ENCODE assay signal across 20 cellular contexts in genomic region chr12:54937376-54937775, GRCh38. TPM values are rescaled to one million over a fixed set of nuclear protein-coding genes. Genes with fewer than 3 reads are reported as not detected.
DNase-seq lines count a peak whose midpoint lies in the region; ATAC-seq, FAIRE-seq and TF ChIP-seq lines count a peak whose summit lies in the region.
"Had no signal": no experiment of that assay in that cellular context is flagged by ENCODE, and none has a peak within 500 bp of the region (broad histone marks: within the 10 kb centered on the region; RNA-seq: fewer than 3 reads in every experiment).

No MANE protein-coding gene starts in this region.

- H3K27ac ChIP-seq in CD4-positive, alpha-beta memory T cell (ENCODE audit: low read depth, low read length): no peak overlapping the region
- H3K27ac ChIP-seq in caudate nucleus (ENCODE audit: low read depth, low read length): peak overlapping the region; percentile 45
- H3K27ac ChIP-seq: SK-N-MC had no signal

- no peak overlapping the region for H3K4me3 Mint-ChIP-seq in CD4-positive, alpha-beta memory T cell
- H3K4me3 Mint-ChIP-seq: B cell; CD4-positive, CD25-positive, alpha-beta regulatory T cell; H9 had no signal

- intact Hi-C loops in CD4-positive, alpha-beta memory T cell (cut with micrococcal nuclease): no loop called here

- CTCF ChIA-PET in CD4-positive, alpha-beta memory T cell (lab: Charles Lee; ENCODE audit: partially characterized antibody): interaction anchor here (0.9 to 4.4 kb wide), 8 partner anchors 10 to 187 kb away, joined by 3 to 32 read pairs (median 12); partner anchors contain the start of gene MUCL1

- peaks cover 17 to 23% of the 10 kb centered on the region in 2 donors for H3K36me3 Mint-ChIP-seq in CD4-positive, alpha-beta memory T cell

- peak; percentile 45 for FAIRE-seq in GM12891 (lab: Jason Lieb, UNC)

- no peaks in the 10 kb centered on the region for H3K9me3 Mint-ChIP-seq in CD4-positive, alpha-beta memory T cell
- H3K9me3 Mint-ChIP-seq: CD4-positive, CD25-positive, alpha-beta regulatory T cell; H9 had no signal

- H3K4me1 ChIP-seq in CD4-positive, alpha-beta memory T cell (ENCODE audit: insufficient read depth, low read length): peaks cover 43% of the 10 kb centered on the region

- H3K36me3 ChIP-seq in CD4-positive, alpha-beta memory T cell (ENCODE audit: insufficient read depth, low read length): no peaks in the 10 kb centered on the region

- POLR2A ChIA-PET in CD4-positive, alpha-beta memory T cell (lab: Charles Lee; ENCODE audit: partially characterized antibody): interaction anchor here (6.4 kb wide), 1 partner anchor 46 kb away, joined by 50 read pairs; the partner anchor contains the start of gene TESPA1

- H3K4me1 Mint-ChIP-seq in CD4-positive, alpha-beta memory T cell: peaks cover 31 to 48% (median 38%) of the 10 kb centered on the region in 4 donors

- peak overlapping the region in 4 of 7 donors; percentile 32 to 84 (median 72) for H3K27ac Mint-ChIP-seq in CD4-positive, alpha-beta memory T cell
- H3K27ac Mint-ChIP-seq: B cell, H9 had no signal

- TF ChIP-seq POLR2A in GM12891 (IDR thresholded peaks at IDR 0.05; ENCODE audit: low read depth, low read length): no peak

- H3K27me3 ChIP-seq in CD4-positive, alpha-beta memory T cell (ENCODE audit: insufficient read depth, low read length): no peaks in the 10 kb centered on the region

- H3K9me3 ChIP-seq in CD4-positive, alpha-beta memory T cell (ENCODE audit: control insufficient read depth in 1 of 2, low read length in 2 of 2): no peaks in the 10 kb centered on the region

- ATAC-seq in HG03432 (IDR thresholded peaks at IDR 0.05; ENCODE audit: unreplicated experiment): no peak
- ATAC-seq: Panc1, Right ventricle myocardium inferior had no signal

- no peak overlapping the region for H3K4me3 ChIP-seq in CD4-positive, alpha-beta memory T cell (ENCODE audit: low read length in 2 of 2)
- H3K4me3 ChIP-seq: SK-N-MC had no signal

- no peak for DNase-seq in CD4-positive, alpha-beta memory T cell
- DNase-seq in GM12891 (ENCODE audit: insufficient read length, low spot score) (no peak), caudate nucleus (lab: John Stamatoyannopoulos, UW) (peak in 10 of 61 donors; percentile 10 to 63 (median 18)), kidney tubule cell (ENCODE audit: low spot score) (peak; percentile 2), SIG-M5 treated with dmso at 0.1 percent for 504 hours (lab: John Stamatoyannopoulos, UW; ENCODE audit: unreplicated experiment) (no peak), NCI-H1436 treated with DMSO at 0.1 percent for 48 hours (lab: John Stamatoyannopoulos, UW) (no peak)
- DNase-seq: CD4-positive, CD25-positive, alpha-beta regulatory T cell; H9; Kasumi-1; NCI-H1105; NCI-H2029 treated with DMSO at 0.1 percent for 48 hours; NCI-H2171 treated with DMSO at 0.1 percent for 48 hours; NCI-H774 had no signal

- no peaks in the 10 kb centered on the region for H3K27me3 Mint-ChIP-seq in CD4-positive, alpha-beta memory T cell
- H3K27me3 Mint-ChIP-seq: B cell; CD4-positive, CD25-positive, alpha-beta regulatory T cell had no signal

TF ChIP-seq in GM12891, 5 proteins besides CTCF, POLR2A, EP300 and RAD21:
- TF ChIP-seq SPI1 (IDR thresholded peaks at IDR 0.05; ENCODE audit: low read depth, low read length) (no peak), PAX5 (IDR thresholded peaks at IDR 0.05; ENCODE audit: insufficient read depth, low read length, severe bottlenecking) (no peak), POU2F2 (IDR thresholded peaks at IDR 0.05; ENCODE audit: low read depth, low read length) (no peak), POLR2AphosphoS5 (IDR thresholded peaks at IDR 0.05; ENCODE audit: low read depth, low read length) (no peak), TAF1 (IDR thresholded peaks at IDR 0.05; ENCODE audit: low read depth, low read length) (no peak)

RNA-seq across cellular contexts. Expression of gene TESPA1, which starts 47.2 kb away (rescaled TPM):
- total RNA-seq in CD4-positive, alpha-beta memory T cell: 100 to 1,000 TPM; 269 to 287 TPM
- 100 to 1,000 TPM; 105 to 216 TPM for polyA plus RNA-seq in CD4-positive, alpha-beta memory T cell
- polyA plus RNA-seq in GM12891 (2012; ENCODE audit: low read depth, missing spikeins): 55.2 TPM
- total RNA-seq: H9, HT-29, NCI-H460 had no signal
